8 cellular contexts compared by ENCODE assay signal in the genomic region with DNA sequence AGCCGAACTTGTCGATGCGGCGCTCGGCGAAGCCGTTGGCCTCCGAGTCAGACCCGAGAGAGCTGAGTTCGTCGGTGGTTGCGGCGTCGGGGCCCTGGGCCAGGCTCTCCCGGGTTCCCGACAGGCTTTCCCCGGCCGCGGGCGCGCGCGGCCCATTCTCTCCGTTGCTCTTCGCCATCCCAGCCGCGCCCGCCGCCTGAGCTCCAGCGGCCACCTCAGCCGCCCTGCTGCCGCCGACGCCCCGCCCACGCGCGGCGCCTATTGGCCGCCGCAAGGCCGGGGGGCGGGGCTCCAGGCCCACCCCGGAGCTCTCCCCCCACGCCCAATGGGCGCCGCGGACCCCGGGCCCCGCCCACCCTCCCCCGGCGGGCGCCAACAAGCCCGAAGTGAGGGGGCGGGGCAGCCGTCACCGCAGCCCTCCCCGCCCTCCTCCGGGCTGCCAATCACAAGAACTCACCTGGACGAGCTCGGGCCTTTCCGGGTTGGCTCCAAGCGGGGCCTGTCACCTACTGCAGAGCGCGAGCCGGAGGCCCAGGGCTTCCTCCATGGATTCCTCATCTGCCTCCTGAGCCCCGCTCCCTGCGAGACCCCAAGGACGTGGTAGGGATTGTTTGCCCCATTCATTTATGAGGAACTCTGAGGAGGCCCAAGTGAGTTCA. TPM values are rescaled to one million over a fixed set of nuclear protein-coding genes. Genes with fewer than 3 reads are reported as not detected.
DNase-seq lines count a peak whose midpoint lies in the region; ATAC-seq and TF ChIP-seq lines count a peak whose summit lies in the region.

A gene with protein sequence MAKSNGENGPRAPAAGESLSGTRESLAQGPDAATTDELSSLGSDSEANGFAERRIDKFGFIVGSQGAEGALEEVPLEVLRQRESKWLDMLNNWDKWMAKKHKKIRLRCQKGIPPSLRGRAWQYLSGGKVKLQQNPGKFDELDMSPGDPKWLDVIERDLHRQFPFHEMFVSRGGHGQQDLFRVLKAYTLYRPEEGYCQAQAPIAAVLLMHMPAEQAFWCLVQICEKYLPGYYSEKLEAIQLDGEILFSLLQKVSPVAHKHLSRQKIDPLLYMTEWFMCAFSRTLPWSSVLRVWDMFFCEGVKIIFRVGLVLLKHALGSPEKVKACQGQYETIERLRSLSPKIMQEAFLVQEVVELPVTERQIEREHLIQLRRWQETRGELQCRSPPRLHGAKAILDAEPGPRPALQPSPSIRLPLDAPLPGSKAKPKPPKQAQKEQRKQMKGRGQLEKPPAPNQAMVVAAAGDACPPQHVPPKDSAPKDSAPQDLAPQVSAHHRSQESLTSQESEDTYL (minus strand): TSS at position 238 of the 659 bp plus-strand sequence. CDS start 60 bp downstream, at position 178.

- H3K27ac Mint-ChIP-seq in T-helper 1 cell treated with Interleukin-12 subunit alpha and Interleukin-12 subunit beta and Interleukin-4 antibody, amounts not matched to agents 30 μg/mL and 1 μg/mL, for 36 hours = peak within 1 kb of the TSS; percentile 84
- H3K27ac Mint-ChIP-seq in type B pancreatic cell = peak within 1 kb of the TSS; percentile 87

- H3K9me3 Mint-ChIP-seq in T-helper 1 cell treated with Interleukin-12 subunit alpha and Interleukin-12 subunit beta and Interleukin-4 antibody, amounts not matched to agents 30 μg/mL and 1 μg/mL, for 36 hours = peaks cover 3% of the 10 kb centered on the region
- H3K9me3 Mint-ChIP-seq in type B pancreatic cell = no peaks in the 10 kb centered on the region

- DNase-seq in GM13977 (ENCODE audit: low spot score) = peak; percentile 100
- DNase-seq in NCI-H146 (lab: John Stamatoyannopoulos, UW) = peak; percentile 91
- DNase-seq in amniotic epithelial cell (ENCODE audit: low read depth) = peak; percentile 84
- DNase-seq in left cardiac atrium = peak; percentile 92
- DNase-seq in posterior vena cava (ENCODE audit: low spot score) = peak; percentile 94
- DNase-seq in type B pancreatic cell (ENCODE audit: extremely low spot score, unreplicated experiment) = peak; percentile 92

- peaks cover 42% of the 10 kb centered on the region for H3K4me1 Mint-ChIP-seq in T-helper 1 cell treated with Interleukin-12 subunit alpha and Interleukin-12 subunit beta and Interleukin-4 antibody, amounts not matched to agents 30 μg/mL and 1 μg/mL, for 36 hours (ENCODE audit: low read depth)
- peaks cover 21% of the 10 kb centered on the region for H3K4me1 Mint-ChIP-seq in type B pancreatic cell (ENCODE audit: unreplicated experiment)

- TF ChIP-seq CTCF in GM13977 (IDR thresholded peaks at IDR 0.05; ENCODE audit: extremely low read depth, insufficient read depth, missing control alignments) (no peak), type B pancreatic cell (conservative IDR thresholded peaks at IDR 0.05) (no peak)

- peak; percentile 87 for ATAC-seq in HG02852 (IDR thresholded peaks at IDR 0.05; ENCODE audit: unreplicated experiment)
- ATAC-seq in left cardiac atrium = peak; percentile 95 to 96

- H3K4me3 Mint-ChIP-seq in T-helper 1 cell treated with Interleukin-12 subunit alpha and Interleukin-12 subunit beta and Interleukin-4 antibody, amounts not matched to agents 30 μg/mL and 1 μg/mL, for 36 hours = peak within 1 kb of the TSS; percentile 88
- peak within 1 kb of the TSS; percentile 89 for H3K4me3 Mint-ChIP-seq in type B pancreatic cell

- in situ Hi-C loops in GM13977 (cut with MboI; ENCODE audit: low pct_unique_long_range_greater_than_20kb, low sequenced_read_pairs, unreplicated experiment) = no loop called here

- H3K27me3 Mint-ChIP-seq in T-helper 1 cell treated with Interleukin-12 subunit alpha and Interleukin-12 subunit beta and Interleukin-4 antibody, amounts not matched to agents 30 μg/mL and 1 μg/mL, for 36 hours (ENCODE audit: low read depth) = no peaks in the 10 kb centered on the region
- no peaks in the 10 kb centered on the region for H3K27me3 Mint-ChIP-seq in type B pancreatic cell

- H3K36me3 Mint-ChIP-seq in T-helper 1 cell treated with Interleukin-12 subunit alpha and Interleukin-12 subunit beta and Interleukin-4 antibody, amounts not matched to agents 30 μg/mL and 1 μg/mL, for 36 hours (ENCODE audit: low read depth) = peaks cover 30% of the 10 kb centered on the region
- H3K36me3 Mint-ChIP-seq in type B pancreatic cell = peaks cover 5% of the 10 kb centered on the region

- intact Hi-C loops in left cardiac atrium (cut with DNase I) = loop anchor here in 1 of 2 donors (5.0 kb wide), 1 partner anchor 35 kb away; no protein-coding TSS in a partner anchor
- intact Hi-C loops in posterior vena cava (cut with DNase I) = no loop called here

RNA-seq across cellular contexts. Expression of the gene that starts here (rescaled TPM):
- total RNA-seq in left cardiac atrium = 10 to 100 TPM; 11.9 to 12.3 TPM
- 10 to 100 TPM; 20.5 to 20.7 TPM for total RNA-seq in posterior vena cava
- 15.3 and 21.5 TPM in 2 replicates for total RNA-seq in type B pancreatic cell (ENCODE audit: low replicate concordance)

Comparison
In these comparisons a context has a peak if more than half of its experiments do, and no peak if none do; other contexts are left out.
1. Peak in every context shown above with its lines: DNase-seq and ATAC-seq.